In genomic region chr3:24352893-24353553, GRCh38 we compare ENCODE assay signal across 21 cellular contexts.
"Had no signal": no experiment of that assay in that cellular context is flagged by ENCODE, and none has a peak within 500 bp of the region (broad histone marks: within the 10 kb centered on the region; RNA-seq: fewer than 3 reads in every experiment).

No MANE protein-coding gene starts in this region.

- H3K4me2 ChIP-seq: hepatocyte had no signal

- H3K36me3 ChIP-seq: adrenal gland, esophagus squamous epithelium, left lung, right atrium auricular region, WERI-Rb-1 had no signal

- H3K27me3 ChIP-seq: adrenal gland, esophagus squamous epithelium, hepatocyte, left lung, right atrium auricular region had no signal

- H2AFZ ChIP-seq: hepatocyte had no signal

- H3K27ac ChIP-seq: adrenal gland, left lung, right atrium auricular region, WERI-Rb-1 had no signal

- ATAC-seq: activated naive CD4-positive, alpha-beta T cell treated with anti-CD3 and anti-CD28 coated beads, Interleukin-2, amount 50 U/mL, for 72 hours; left lung; natural killer cell treated with Interleukin-12 subunit alpha and Interleukin-12 subunit beta and Interleukin-15 and Interleukin-18, amount 100 ng/mL, for 72 hours; T-helper 17 cell had no signal

- DNase-seq: activated CD4-positive, alpha-beta T cell treated with anti-CD3 and anti-CD28 coated beads for 1 hour; activated CD8-positive, alpha-beta memory T cell treated with anti-CD3 and anti-CD28 coated beads for 24 hours; activated CD8-positive, alpha-beta memory T cell treated with anti-CD3 and anti-CD28 coated beads, Interleukin-2, amount 50 U/mL, for 48 hours; activated gamma-delta T cell; cerebellar nuclear complex; effector CD8-positive, alpha-beta T cell; esophagus squamous epithelium; islet precursor cell; left lung; posterior cingulate gyrus; stimulated activated CD4-positive, alpha-beta T cell treated with anti-CD3 and anti-CD28 coated beads, Interleukin-2, amount 100 ng/mL, for 24 hours; stimulated activated naive CD4-positive, alpha-beta T cell treated with Interleukin-2 at 50 U/mL for 16 hours; T-helper 17 cell; trophoblast cell; WERI-Rb-1 had no signal

- H3K4me1 ChIP-seq: left lung had no signal

- FAIRE-seq: bronchial epithelial cell had no signal

- H3K9me3 ChIP-seq: adrenal gland, esophagus squamous epithelium, left lung had no signal

- H3K4me3 ChIP-seq: adrenal gland, esophagus squamous epithelium, hepatocyte, left lung, right atrium auricular region had no signal
